In genomic region chr11:101014600-101015242, GRCh38 we compare ENCODE assay signal across 18 cellular contexts.
DNase-seq lines count a peak whose midpoint lies in the region; ATAC-seq, FAIRE-seq and TF ChIP-seq lines count a peak whose summit lies in the region.
"Had no signal": no experiment of that assay in that cellular context is flagged by ENCODE, and none has a peak within 500 bp of the region (broad histone marks: within the 10 kb centered on the region; RNA-seq: fewer than 3 reads in every experiment).

No MANE protein-coding gene starts in this region.

- H2AFZ ChIP-seq in H1 (ENCODE audit: low read length) (no peak overlapping the region), neuronal stem cell (ENCODE audit: low read length) (peak overlapping the region; percentile 26)

- H3K9me3 ChIP-seq in H1 (ENCODE audit: insufficient read depth in 2 of 2, low read depth in 1 of 2, low read length in 1 of 2) (no peaks in the 10 kb centered on the region), neuronal stem cell (replicated peaks in 1 of 2; ENCODE audit: control insufficient read depth in 2 of 2, insufficient read depth in 1 of 2, low read depth in 1 of 2, low read length in 2 of 2) (no peaks in the 10 kb centered on the region), transverse colon (no peaks in the 10 kb centered on the region)

- no peaks in the 10 kb centered on the region for H3K4me1 ChIP-seq in H1 (replicated peaks in 1 of 4; ENCODE audit: control insufficient read depth in 3 of 4, insufficient read depth in 4 of 4, low read length in 3 of 4)
- peaks cover 2 to 3% of the 10 kb centered on the region in 2 donors for H3K4me1 ChIP-seq in neuronal stem cell (ENCODE audit: control insufficient read depth in 2 of 2, insufficient read depth in 1 of 2, low read depth in 1 of 2, low read length in 2 of 2)
- no peaks in the 10 kb centered on the region for H3K4me1 ChIP-seq in transverse colon

- DNase-seq in OCI-M1 (lab: John Stamatoyannopoulos, UW) (peak; percentile 47), H1 (ENCODE audit: low read depth in 1 of 2, low spot score in 2 of 2) (no peak), neuronal stem cell (ENCODE audit: low spot score) (no peak), transverse colon (no peak)
- DNase-seq in activated naive CD4-positive, alpha-beta T cell treated with anti-CD3 and anti-CD28 coated beads, Interleukin-2, amount 50 U/mL, for 16 hours = no peak
- DNase-seq: C1 segment of cervical spinal cord; Calu3; CD4-positive, alpha-beta memory T cell; COR-L47; DMS53; DMS79 treated with DMSO at 0.1 percent for 48 hours; GF-D8; GOT3; H9 had no signal

- TF ChIP-seq EP300 in H1 (IDR thresholded peaks at IDR 0.05; ENCODE audit: borderline replicate concordance in 1 of 2, low read depth in 2 of 2, low read length in 2 of 2) = no peak
- no peak for TF ChIP-seq EP300 in transverse colon (IDR thresholded peaks at IDR 0.05; ENCODE audit: low read depth)

- FAIRE-seq in H1 (lab: Jason Lieb, UNC) = no peak
- FAIRE-seq: GM12891, GM18507 had no signal

- H3K27ac ChIP-seq in H1 (ENCODE audit: low read depth, low read length) (no peak overlapping the region), neuronal stem cell (replicated peaks; ENCODE audit: low read length) (no peak overlapping the region), transverse colon (no peak overlapping the region)

- TF ChIP-seq POLR2A in H1 (IDR thresholded peaks at IDR 0.05; ENCODE audit: control extremely low read depth in 1 of 2, low read depth in 2 of 2, low read length in 2 of 2) (no peak), transverse colon (IDR thresholded peaks at IDR 0.05) (no peak)

- H2BK12ac ChIP-seq in H1 (ENCODE audit: low read depth, low read length) = no peak overlapping the region
- H2BK12ac ChIP-seq in neuronal stem cell (ENCODE audit: low read length) = no peak overlapping the region

- POLR2A ChIA-PET in H1 (lab: Charles Lee; ENCODE audit: partially characterized antibody) = no interaction called here

- H2BK120ac ChIP-seq in H1 (replicated peaks; ENCODE audit: low read depth, low read length) (no peak overlapping the region), neuronal stem cell (ENCODE audit: low read depth, low read length) (no peak overlapping the region)

- no peak overlapping the region for H3K14ac ChIP-seq in H1 (ENCODE audit: insufficient read length)
- H3K14ac ChIP-seq in neuronal stem cell (ENCODE audit: low read length) = no peak overlapping the region

- H3K4ac ChIP-seq in H1 (replicated peaks; ENCODE audit: insufficient read length, low read depth, low read length) = no peak overlapping the region
- no peak overlapping the region for H3K4ac ChIP-seq in neuronal stem cell (ENCODE audit: low read length)

- CTCF ChIA-PET in H1 (lab: Charles Lee; ENCODE audit: partially characterized antibody) = no interaction called here

- H3K36me3 ChIP-seq in H1 (ENCODE audit: control insufficient read depth in 2 of 4, insufficient read depth in 4 of 4, low read length in 3 of 4) (no peaks in the 10 kb centered on the region), neuronal stem cell (replicated peaks in 1 of 2; ENCODE audit: control insufficient read depth in 2 of 2, insufficient read depth in 2 of 2, low read length in 2 of 2) (no peaks in the 10 kb centered on the region), transverse colon (no peaks in the 10 kb centered on the region)

- H2AK5ac ChIP-seq in H1 (ENCODE audit: low read depth, low read length) = no peak overlapping the region
- no peak overlapping the region for H2AK5ac ChIP-seq in neuronal stem cell (ENCODE audit: low read depth, low read length)

- H4K91ac ChIP-seq in H1 (replicated peaks; ENCODE audit: insufficient read length, low read length) = no peak overlapping the region
- no peak overlapping the region for H4K91ac ChIP-seq in neuronal stem cell (ENCODE audit: low read depth, low read length, poor library complexity)

- H3K18ac ChIP-seq in H1 (ENCODE audit: extremely low read depth, low read length) (no peak overlapping the region), neuronal stem cell (ENCODE audit: low read length) (no peak overlapping the region)

- no peak for ATAC-seq in GM19395 (IDR thresholded peaks at IDR 0.05; ENCODE audit: unreplicated experiment)
- ATAC-seq: HCT116 had no signal

- H4K5ac ChIP-seq in H1 (ENCODE audit: insufficient read length, low read depth, low read length) = no peak overlapping the region

- H3K23me2 ChIP-seq in H1 (ENCODE audit: low read depth, low read length) = no peaks in the 10 kb centered on the region

- in situ Hi-C loops in transverse colon (cut with MboI; ENCODE audit: low pct_ligation_motif_present in 1 of 4, low pct_unique_long_range_greater_than_20kb in 1 of 4, low sequenced_read_pairs in 3 of 4) = no loop called here

- H3K4me3 ChIP-seq in H1 (ENCODE audit: extremely low read depth in 1 of 4, insufficient read depth in 2 of 4, low read depth in 3 of 4, low read length in 4 of 4) (no peak overlapping the region), neuronal stem cell (ENCODE audit: low read length in 2 of 2) (no peak overlapping the region), transverse colon (no peak overlapping the region)

- TF ChIP-seq RAD21 in H1 (IDR thresholded peaks at IDR 0.05 in 1 of 2, conservative IDR thresholded peaks at IDR 0.05 in 1 of 2; ENCODE audit: low read depth in 2 of 2, low read length in 2 of 2) = no peak

- H4K20me1 ChIP-seq in H1 (replicated peaks in 1 of 2; ENCODE audit: control insufficient read depth in 1 of 2, insufficient read depth in 2 of 2, low read length in 2 of 2) = no peaks in the 10 kb centered on the region

- H3K23ac ChIP-seq in H1 (ENCODE audit: insufficient read length) = no peak overlapping the region
- H3K23ac ChIP-seq in neuronal stem cell (ENCODE audit: low read depth, low read length, poor library complexity) = no peak overlapping the region

- H3K4me2 ChIP-seq in H1 (ENCODE audit: insufficient read depth in 1 of 2, low read depth in 2 of 2, low read length in 2 of 2) (no peak overlapping the region), neuronal stem cell (ENCODE audit: insufficient read depth, low read length, poor library complexity, severe bottlenecking) (no peak overlapping the region)

- H3K9ac ChIP-seq in H1 (replicated peaks in 1 of 4; ENCODE audit: extremely low read depth in 1 of 4, low read depth in 3 of 4, low read length in 3 of 4) = no peak overlapping the region
- H3K9ac ChIP-seq in neuronal stem cell (ENCODE audit: low read depth, low read length, poor library complexity) = no peak overlapping the region

- H3K79me1 ChIP-seq in H1 (ENCODE audit: low read depth, low read length) = no peaks in the 10 kb centered on the region
- H3K79me1 ChIP-seq in neuronal stem cell (ENCODE audit: low read depth, low read length) = no peaks in the 10 kb centered on the region

- H2BK5ac ChIP-seq in H1 (ENCODE audit: low read depth, low read length) = no peak overlapping the region
- no peak overlapping the region for H2BK5ac ChIP-seq in neuronal stem cell (ENCODE audit: low read length)

- intact Hi-C loops in transverse colon (cut with DNase I; ENCODE audit: low total_unique reads) = no loop called here

- H4K8ac ChIP-seq in H1 (ENCODE audit: extremely low read depth, insufficient read depth, low read length) (no peak overlapping the region), neuronal stem cell (ENCODE audit: low read depth, low read length) (no peak overlapping the region)

- H3K56ac ChIP-seq in H1 (replicated peaks; ENCODE audit: insufficient read length, low read depth, low read length) = no peak overlapping the region

- no peak overlapping the region for H2BK20ac ChIP-seq in H1 (ENCODE audit: low read length)

- no peaks in the 10 kb centered on the region for H3K79me2 ChIP-seq in H1 (ENCODE audit: control insufficient read depth in 1 of 2, insufficient read depth in 2 of 2, low read length in 2 of 2)

- no peak overlapping the region for H2BK15ac ChIP-seq in H1 (ENCODE audit: low read length)
- H2BK15ac ChIP-seq in neuronal stem cell (ENCODE audit: low read length) = no peak overlapping the region

- H3K27me3 ChIP-seq in H1 (replicated peaks in 1 of 4; ENCODE audit: control insufficient read depth in 3 of 4, extremely low read depth in 1 of 4, insufficient read depth in 3 of 4, low read length in 3 of 4) (no peaks in the 10 kb centered on the region), neuronal stem cell (ENCODE audit: control insufficient read depth in 3 of 3, insufficient read depth in 3 of 3, low read depth in 1 of 3, low read length in 3 of 3) (no peaks in the 10 kb centered on the region), transverse colon (no peaks in the 10 kb centered on the region)

- TF ChIP-seq CTCF in H1 (IDR thresholded peaks at IDR 0.05; ENCODE audit: control extremely low read depth in 1 of 3, insufficient read depth in 1 of 3, low read depth in 1 of 3, low read length in 3 of 3) (no peak), transverse colon (IDR thresholded peaks at IDR 0.05) (no peak)

TF ChIP-seq in H1, 55 proteins besides CTCF, POLR2A, EP300 and RAD21:
- TF ChIP-seq SRF (IDR thresholded peaks at IDR 0.05; ENCODE audit: low read depth, low read length) = peak; percentile 70
- TF ChIP-seq TEAD4 (IDR thresholded peaks at IDR 0.05; ENCODE audit: low read depth, low read length) = no peak
